ENCODE assay signal across 8 cellular contexts in the genomic region with DNA sequence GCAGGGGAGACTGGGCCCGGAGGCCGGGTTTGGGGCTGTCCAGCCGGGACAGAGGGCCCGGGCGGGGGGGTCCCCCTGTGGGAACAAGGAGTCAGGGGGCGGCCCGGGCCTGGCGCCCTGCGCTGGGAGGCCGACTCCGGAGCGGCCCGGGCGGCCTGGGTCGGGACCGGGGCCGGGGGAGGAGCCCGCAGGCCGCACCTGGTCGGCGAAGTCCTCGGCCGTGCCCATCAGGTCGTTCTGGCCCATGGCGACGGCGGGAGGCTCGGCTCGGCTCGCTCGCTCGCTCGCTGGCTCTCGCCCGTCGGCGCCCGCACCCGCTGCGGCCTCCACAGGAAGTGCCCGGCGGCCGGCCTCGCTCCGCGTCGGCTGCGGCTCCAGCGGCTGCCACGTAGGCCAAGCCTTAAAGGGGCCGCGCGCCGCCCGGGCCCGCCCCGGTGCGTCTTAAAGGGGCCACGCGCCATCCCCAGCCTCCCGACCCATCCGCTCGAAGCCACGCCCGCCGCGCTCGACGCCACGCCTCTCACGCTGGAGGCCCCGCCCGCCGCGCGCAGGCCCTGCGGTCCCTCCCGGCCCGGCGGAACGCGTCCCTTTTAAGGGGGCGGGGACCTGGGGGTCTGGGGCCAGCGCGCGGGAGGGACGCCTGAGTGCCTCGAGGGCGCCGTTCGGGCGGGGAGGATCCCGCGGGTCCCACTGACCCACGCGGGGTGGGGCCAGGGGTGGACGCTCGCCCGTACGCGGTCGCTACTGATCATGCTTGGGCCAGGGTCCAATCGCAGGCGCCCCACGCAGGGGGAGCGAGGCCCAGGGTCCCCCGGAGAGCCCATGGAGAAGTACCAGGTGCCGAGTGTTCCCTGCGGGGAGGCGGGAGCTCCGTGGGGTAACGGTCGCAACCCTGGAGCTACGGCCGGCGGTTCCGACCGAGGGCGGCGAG. TPM values are rescaled to one million over a fixed set of nuclear protein-coding genes. Genes with fewer than 3 reads are reported as not detected.
DNase-seq lines count a peak whose midpoint lies in the region; ATAC-seq and TF ChIP-seq lines count a peak whose summit lies in the region.

Gene STKLD1, plus strand, starts transcription at position 643 of the 931 bp plus-strand sequence. Its CDS starts 108 bp downstream, at position 751.
Gene SURF4, minus strand, starts transcription at position 337 of the 931 bp plus-strand sequence. Its CDS starts 91 bp downstream, at position 246.

- DNase-seq in NCI-H146 (lab: John Stamatoyannopoulos, UW), result peak; percentile 92
- peak; percentile 87 for DNase-seq in T follicular helper cell (ENCODE audit: low read depth)
- DNase-seq in adrenal gland, result peak; percentile 94 to 97 (median 97)
- peak; percentile 97 for DNase-seq in left cardiac atrium
- peak; percentile 99 for DNase-seq in posterior vena cava (ENCODE audit: low spot score)
- peak; percentile 98 to 100 for DNase-seq in upper lobe of left lung

- H3K4me1 ChIP-seq in adrenal gland (replicated peaks in 1 of 2) (peaks cover 20 to 39% of the 10 kb centered on the region in 2 donors), upper lobe of left lung (peaks cover 32 to 46% (median 43%) of the 10 kb centered on the region in 4 donors)

- TF ChIP-seq EP300 in upper lobe of left lung (IDR thresholded peaks at IDR 0.05), result peak in 1 of 4 donors; percentile 10

- peak; percentile 92 for TF ChIP-seq POLR2A in GM15510 (IDR thresholded peaks at IDR 0.05; ENCODE audit: borderline replicate concordance, extremely low read depth, insufficient read length)
- peak; percentile 93 to 96 for TF ChIP-seq POLR2A in adrenal gland (IDR thresholded peaks at IDR 0.05)
- peak in 3 of 4 donors; percentile 73 to 98 (median 89) for TF ChIP-seq POLR2A in upper lobe of left lung (IDR thresholded peaks at IDR 0.05)

- peak in 2 of 6 experiments; percentile 17 to 55 for TF ChIP-seq CTCF in adrenal gland (IDR thresholded peaks at IDR 0.05)
- peak in 4 of 6 experiments; percentile 41 to 80 (median 62) for TF ChIP-seq CTCF in upper lobe of left lung (IDR thresholded peaks at IDR 0.05)

- peak within 1 kb of the TSS; percentile 75 to 98 (median 96) for H3K27ac ChIP-seq in adrenal gland
- peak within 1 kb of the TSS; percentile 95 to 100 (median 96) for H3K27ac ChIP-seq in upper lobe of left lung

- H3K27me3 ChIP-seq in adrenal gland (no peaks in the 10 kb centered on the region), upper lobe of left lung (no peaks in the 10 kb centered on the region)

- H3K9me3 ChIP-seq in adrenal gland (replicated peaks in 1 of 3) (no peaks in the 10 kb centered on the region), upper lobe of left lung (no peaks in the 10 kb centered on the region)

- 0 to 6% (median 1%) methylated on average over 7 to 120 of the region's 120 CpGs for WGBS in adrenal gland, 4 donors
- 0% methylated on average over 1 to 2 of the region's 120 CpGs for WGBS in upper lobe of left lung, 2 donors

- ATAC-seq in HG02884 (IDR thresholded peaks at IDR 0.05; ENCODE audit: unreplicated experiment) (peak; percentile 80), left cardiac atrium (peak; percentile 98), upper lobe of left lung (ENCODE audit: low FRiP score in 2 of 2) (peak; percentile 97 to 98)

- H3K4me3 ChIP-seq in adrenal gland (peak within 1 kb of the TSS; percentile 28 to 98 (median 83)), upper lobe of left lung (peak within 1 kb of the TSS; percentile 70 to 96 (median 82))

- H3K36me3 ChIP-seq in adrenal gland (replicated peaks in 1 of 2), result peaks cover 0 to 13% of the 10 kb centered on the region in 2 donors
- H3K36me3 ChIP-seq in upper lobe of left lung, result peaks cover 0 to 11% (median 5%) of the 10 kb centered on the region in 4 donors

- intact Hi-C loops in adrenal gland (cut with DNase I), result no loop called here
- intact Hi-C loops in left cardiac atrium (cut with DNase I), result loop anchor here in 1 of 2 donors (5.0 kb wide), 1 partner anchor 41 kb away; the partner anchor contains the start of gene REXO4
- intact Hi-C loops in posterior vena cava (cut with DNase I), result no loop called here

RNA-seq across cellular contexts. Expression of gene STKLD1, which starts in this region (rescaled TPM):
- 1 to 10 TPM in 5 of 8 donors, under 1 TPM in 1, not detected in 2; 0.71 to 3.2 (median 1.6) TPM for total RNA-seq in adrenal gland
- 1 to 10 TPM; 2.4 to 5.2 (median 4.8) TPM for polyA plus RNA-seq in adrenal gland
- total RNA-seq in left cardiac atrium, result 1 to 10 TPM in 1 of 2 donors, under 1 TPM in 1; 0.77 to 1.1 TPM
- 1 to 10 TPM in 1 of 2 donors, under 1 TPM in 1; 0.57 to 1.2 TPM for total RNA-seq in posterior vena cava
- total RNA-seq in upper lobe of left lung, result 1 to 10 TPM in 3 of 6 donors, under 1 TPM in 1, not detected in 2; 0.59 to 3.1 (median 1.6) TPM

RNA-seq across cellular contexts. Expression of gene SURF4, which starts in this region (rescaled TPM):
- total RNA-seq in adrenal gland, result 100 to 1,000 TPM; 157 to 340 (median 177) TPM
- polyA plus RNA-seq in adrenal gland, result 100 to 1,000 TPM in 1 of 3 donors, 10 to 100 TPM in 2; 43.4 to 285 (median 53.4) TPM
- total RNA-seq in left cardiac atrium, result 100 to 1,000 TPM in 1 of 2 donors, 10 to 100 TPM in 1; 95.4 to 127 TPM
- total RNA-seq in posterior vena cava, result 100 to 1,000 TPM; 130 TPM
- total RNA-seq in upper lobe of left lung, result 100 to 1,000 TPM in 5 of 6 donors, 10 to 100 TPM in 1; 66.0 to 208 (median 137) TPM

Comparison
In these comparisons a context has a peak if more than half of its experiments do, and no peak if none do; other contexts are left out.
1. Peak in every context shown above with its lines: DNase-seq, ATAC-seq, H3K4me3 ChIP-seq and H3K27ac ChIP-seq.